1 cellular context compared by ENCODE assay signal in the genomic region with DNA sequence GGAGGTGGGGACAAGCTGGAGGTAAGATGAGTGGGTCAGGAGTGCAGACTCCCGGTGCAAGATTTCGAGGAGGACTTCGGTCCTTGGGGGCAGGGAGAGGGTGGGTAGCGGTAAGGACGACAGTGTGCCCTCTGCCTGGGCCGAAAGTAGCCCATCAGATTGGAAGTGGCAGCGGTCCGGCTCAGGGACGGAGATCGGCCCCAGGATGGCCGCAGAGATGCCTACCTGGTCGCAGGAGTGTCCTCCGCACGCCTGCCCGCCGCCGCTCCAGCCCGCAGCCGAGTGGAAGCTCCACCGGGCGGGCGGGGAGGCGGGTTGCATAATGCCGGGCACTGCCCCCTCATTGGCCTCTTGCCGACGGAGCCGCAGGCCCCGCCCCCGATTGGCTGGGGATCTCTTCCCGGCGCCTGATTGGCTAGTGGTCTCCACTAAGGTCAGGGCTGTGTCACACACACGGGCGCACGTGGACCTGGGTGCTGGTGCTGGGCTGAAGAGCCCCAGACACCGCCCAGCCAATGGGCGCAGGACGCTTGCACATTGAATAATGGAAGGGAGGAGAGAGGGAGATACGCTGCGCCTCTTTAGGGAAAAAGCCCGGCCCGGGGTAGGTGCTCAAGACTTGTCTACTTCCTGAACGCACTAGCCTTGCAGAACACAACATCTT.
TF ChIP-seq lines count a peak whose summit lies in the region.

A gene with protein sequence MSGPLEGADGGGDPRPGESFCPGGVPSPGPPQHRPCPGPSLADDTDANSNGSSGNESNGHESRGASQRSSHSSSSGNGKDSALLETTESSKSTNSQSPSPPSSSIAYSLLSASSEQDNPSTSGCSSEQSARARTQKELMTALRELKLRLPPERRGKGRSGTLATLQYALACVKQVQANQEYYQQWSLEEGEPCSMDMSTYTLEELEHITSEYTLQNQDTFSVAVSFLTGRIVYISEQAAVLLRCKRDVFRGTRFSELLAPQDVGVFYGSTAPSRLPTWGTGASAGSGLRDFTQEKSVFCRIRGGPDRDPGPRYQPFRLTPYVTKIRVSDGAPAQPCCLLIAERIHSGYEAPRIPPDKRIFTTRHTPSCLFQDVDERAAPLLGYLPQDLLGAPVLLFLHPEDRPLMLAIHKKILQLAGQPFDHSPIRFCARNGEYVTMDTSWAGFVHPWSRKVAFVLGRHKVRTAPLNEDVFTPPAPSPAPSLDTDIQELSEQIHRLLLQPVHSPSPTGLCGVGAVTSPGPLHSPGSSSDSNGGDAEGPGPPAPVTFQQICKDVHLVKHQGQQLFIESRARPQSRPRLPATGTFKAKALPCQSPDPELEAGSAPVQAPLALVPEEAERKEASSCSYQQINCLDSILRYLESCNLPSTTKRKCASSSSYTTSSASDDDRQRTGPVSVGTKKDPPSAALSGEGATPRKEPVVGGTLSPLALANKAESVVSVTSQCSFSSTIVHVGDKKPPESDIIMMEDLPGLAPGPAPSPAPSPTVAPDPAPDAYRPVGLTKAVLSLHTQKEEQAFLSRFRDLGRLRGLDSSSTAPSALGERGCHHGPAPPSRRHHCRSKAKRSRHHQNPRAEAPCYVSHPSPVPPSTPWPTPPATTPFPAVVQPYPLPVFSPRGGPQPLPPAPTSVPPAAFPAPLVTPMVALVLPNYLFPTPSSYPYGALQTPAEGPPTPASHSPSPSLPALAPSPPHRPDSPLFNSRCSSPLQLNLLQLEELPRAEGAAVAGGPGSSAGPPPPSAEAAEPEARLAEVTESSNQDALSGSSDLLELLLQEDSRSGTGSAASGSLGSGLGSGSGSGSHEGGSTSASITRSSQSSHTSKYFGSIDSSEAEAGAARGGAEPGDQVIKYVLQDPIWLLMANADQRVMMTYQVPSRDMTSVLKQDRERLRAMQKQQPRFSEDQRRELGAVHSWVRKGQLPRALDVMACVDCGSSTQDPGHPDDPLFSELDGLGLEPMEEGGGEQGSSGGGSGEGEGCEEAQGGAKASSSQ (N-terminal part only) (minus strand): TSS at position 293 of the 664 bp plus-strand sequence. CDS start 1,698 bp downstream, outside the sequence.

TF ChIP-seq in K562, 482 proteins besides CTCF, POLR2A, EP300 and RAD21 (continued from another document):
- TF ChIP-seq, protein P1, sequence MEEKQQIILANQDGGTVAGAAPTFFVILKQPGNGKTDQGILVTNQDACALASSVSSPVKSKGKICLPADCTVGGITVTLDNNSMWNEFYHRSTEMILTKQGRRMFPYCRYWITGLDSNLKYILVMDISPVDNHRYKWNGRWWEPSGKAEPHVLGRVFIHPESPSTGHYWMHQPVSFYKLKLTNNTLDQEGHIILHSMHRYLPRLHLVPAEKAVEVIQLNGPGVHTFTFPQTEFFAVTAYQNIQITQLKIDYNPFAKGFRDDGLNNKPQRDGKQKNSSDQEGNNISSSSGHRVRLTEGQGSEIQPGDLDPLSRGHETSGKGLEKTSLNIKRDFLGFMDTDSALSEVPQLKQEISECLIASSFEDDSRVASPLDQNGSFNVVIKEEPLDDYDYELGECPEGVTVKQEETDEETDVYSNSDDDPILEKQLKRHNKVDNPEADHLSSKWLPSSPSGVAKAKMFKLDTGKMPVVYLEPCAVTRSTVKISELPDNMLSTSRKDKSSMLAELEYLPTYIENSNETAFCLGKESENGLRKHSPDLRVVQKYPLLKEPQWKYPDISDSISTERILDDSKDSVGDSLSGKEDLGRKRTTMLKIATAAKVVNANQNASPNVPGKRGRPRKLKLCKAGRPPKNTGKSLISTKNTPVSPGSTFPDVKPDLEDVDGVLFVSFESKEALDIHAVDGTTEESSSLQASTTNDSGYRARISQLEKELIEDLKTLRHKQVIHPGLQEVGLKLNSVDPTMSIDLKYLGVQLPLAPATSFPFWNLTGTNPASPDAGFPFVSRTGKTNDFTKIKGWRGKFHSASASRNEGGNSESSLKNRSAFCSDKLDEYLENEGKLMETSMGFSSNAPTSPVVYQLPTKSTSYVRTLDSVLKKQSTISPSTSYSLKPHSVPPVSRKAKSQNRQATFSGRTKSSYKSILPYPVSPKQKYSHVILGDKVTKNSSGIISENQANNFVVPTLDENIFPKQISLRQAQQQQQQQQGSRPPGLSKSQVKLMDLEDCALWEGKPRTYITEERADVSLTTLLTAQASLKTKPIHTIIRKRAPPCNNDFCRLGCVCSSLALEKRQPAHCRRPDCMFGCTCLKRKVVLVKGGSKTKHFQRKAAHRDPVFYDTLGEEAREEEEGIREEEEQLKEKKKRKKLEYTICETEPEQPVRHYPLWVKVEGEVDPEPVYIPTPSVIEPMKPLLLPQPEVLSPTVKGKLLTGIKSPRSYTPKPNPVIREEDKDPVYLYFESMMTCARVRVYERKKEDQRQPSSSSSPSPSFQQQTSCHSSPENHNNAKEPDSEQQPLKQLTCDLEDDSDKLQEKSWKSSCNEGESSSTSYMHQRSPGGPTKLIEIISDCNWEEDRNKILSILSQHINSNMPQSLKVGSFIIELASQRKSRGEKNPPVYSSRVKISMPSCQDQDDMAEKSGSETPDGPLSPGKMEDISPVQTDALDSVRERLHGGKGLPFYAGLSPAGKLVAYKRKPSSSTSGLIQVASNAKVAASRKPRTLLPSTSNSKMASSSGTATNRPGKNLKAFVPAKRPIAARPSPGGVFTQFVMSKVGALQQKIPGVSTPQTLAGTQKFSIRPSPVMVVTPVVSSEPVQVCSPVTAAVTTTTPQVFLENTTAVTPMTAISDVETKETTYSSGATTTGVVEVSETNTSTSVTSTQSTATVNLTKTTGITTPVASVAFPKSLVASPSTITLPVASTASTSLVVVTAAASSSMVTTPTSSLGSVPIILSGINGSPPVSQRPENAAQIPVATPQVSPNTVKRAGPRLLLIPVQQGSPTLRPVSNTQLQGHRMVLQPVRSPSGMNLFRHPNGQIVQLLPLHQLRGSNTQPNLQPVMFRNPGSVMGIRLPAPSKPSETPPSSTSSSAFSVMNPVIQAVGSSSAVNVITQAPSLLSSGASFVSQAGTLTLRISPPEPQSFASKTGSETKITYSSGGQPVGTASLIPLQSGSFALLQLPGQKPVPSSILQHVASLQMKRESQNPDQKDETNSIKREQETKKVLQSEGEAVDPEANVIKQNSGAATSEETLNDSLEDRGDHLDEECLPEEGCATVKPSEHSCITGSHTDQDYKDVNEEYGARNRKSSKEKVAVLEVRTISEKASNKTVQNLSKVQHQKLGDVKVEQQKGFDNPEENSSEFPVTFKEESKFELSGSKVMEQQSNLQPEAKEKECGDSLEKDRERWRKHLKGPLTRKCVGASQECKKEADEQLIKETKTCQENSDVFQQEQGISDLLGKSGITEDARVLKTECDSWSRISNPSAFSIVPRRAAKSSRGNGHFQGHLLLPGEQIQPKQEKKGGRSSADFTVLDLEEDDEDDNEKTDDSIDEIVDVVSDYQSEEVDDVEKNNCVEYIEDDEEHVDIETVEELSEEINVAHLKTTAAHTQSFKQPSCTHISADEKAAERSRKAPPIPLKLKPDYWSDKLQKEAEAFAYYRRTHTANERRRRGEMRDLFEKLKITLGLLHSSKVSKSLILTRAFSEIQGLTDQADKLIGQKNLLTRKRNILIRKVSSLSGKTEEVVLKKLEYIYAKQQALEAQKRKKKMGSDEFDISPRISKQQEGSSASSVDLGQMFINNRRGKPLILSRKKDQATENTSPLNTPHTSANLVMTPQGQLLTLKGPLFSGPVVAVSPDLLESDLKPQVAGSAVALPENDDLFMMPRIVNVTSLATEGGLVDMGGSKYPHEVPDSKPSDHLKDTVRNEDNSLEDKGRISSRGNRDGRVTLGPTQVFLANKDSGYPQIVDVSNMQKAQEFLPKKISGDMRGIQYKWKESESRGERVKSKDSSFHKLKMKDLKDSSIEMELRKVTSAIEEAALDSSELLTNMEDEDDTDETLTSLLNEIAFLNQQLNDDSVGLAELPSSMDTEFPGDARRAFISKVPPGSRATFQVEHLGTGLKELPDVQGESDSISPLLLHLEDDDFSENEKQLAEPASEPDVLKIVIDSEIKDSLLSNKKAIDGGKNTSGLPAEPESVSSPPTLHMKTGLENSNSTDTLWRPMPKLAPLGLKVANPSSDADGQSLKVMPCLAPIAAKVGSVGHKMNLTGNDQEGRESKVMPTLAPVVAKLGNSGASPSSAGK (IDR thresholded peaks at IDR 0.05) = peak; percentile 87
- TF ChIP-seq RBFOX2 (IDR thresholded peaks at IDR 0.05; ENCODE audit: low read depth, low read length) (peak; percentile 82), ATF7 (IDR thresholded peaks at IDR 0.05) (peak; percentile 83), PHF8 (IDR thresholded peaks at IDR 0.05; ENCODE audit: borderline replicate concordance, low read length) (peak; percentile 11; the same call in 1 of the 2 replicates), SUPT5H (IDR thresholded peaks at IDR 0.05) (0 out of 2 replicates have a peak, but pooled peaks have one; percentile 53), MAZ (CRISPR knock-in tag; conservative IDR thresholded peaks at IDR 0.05 in 1 of 2, IDR thresholded peaks at IDR 0.05 in 1 of 2) (peak; percentile 50 to 64; a peak in 2 of 4 replicates), GABPB1 (CRISPR knock-in tag; IDR thresholded peaks at IDR 0.05) (0 out of 2 replicates have a peak, but pooled peaks have one; percentile 39), NCOR1 (IDR thresholded peaks at IDR 0.05) (peak; percentile 36; the same call in 1 of the 2 replicates), JUND (IDR thresholded peaks at IDR 0.05; ENCODE audit: borderline replicate concordance, low read depth, low read length) (0 out of 2 replicates have a peak, but pooled peaks have one; percentile 18), JUND (tag; IDR thresholded peaks at IDR 0.05; ENCODE audit: borderline replicate concordance, low read depth, low read length) (no peak; the same call in 2 of the 3 replicates), FOS (IDR thresholded peaks at IDR 0.05; ENCODE audit: extremely low read depth, insufficient read length) (peak; percentile 63), RBBP5 (IDR thresholded peaks at IDR 0.05; ENCODE audit: borderline replicate concordance, insufficient read depth, low read length, poor library complexity, severe bottlenecking) (peak; percentile 48), HNRNPL (IDR thresholded peaks at IDR 0.05; ENCODE audit: low read depth, low read length) (peak; percentile 86), HOXB6 (CRISPR knock-in tag; IDR thresholded peaks at IDR 0.05; ENCODE audit: borderline replicate concordance) (no peak), XRCC5 (IDR thresholded peaks at IDR 0.05; ENCODE audit: low read depth, low read length) (no peak), CXXC5 (CRISPR knock-in tag; IDR thresholded peaks at IDR 0.05) (peak; percentile 61), NFIC (IDR thresholded peaks at IDR 0.05) (peak; percentile 81)
- TF ChIP-seq, protein P2, sequence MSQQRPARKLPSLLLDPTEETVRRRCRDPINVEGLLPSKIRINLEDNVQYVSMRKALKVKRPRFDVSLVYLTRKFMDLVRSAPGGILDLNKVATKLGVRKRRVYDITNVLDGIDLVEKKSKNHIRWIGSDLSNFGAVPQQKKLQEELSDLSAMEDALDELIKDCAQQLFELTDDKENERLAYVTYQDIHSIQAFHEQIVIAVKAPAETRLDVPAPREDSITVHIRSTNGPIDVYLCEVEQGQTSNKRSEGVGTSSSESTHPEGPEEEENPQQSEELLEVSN (IDR thresholded peaks at IDR 0.05; ENCODE audit: borderline replicate concordance in 1 of 2, extremely low read depth in 1 of 2, insufficient read depth in 1 of 2, insufficient read length in 1 of 2, low read depth in 1 of 2, low read length in 1 of 2, poor library complexity in 1 of 2, severe bottlenecking in 1 of 2) = peak; percentile 59 to 77
- TF ChIP-seq, protein P3, sequence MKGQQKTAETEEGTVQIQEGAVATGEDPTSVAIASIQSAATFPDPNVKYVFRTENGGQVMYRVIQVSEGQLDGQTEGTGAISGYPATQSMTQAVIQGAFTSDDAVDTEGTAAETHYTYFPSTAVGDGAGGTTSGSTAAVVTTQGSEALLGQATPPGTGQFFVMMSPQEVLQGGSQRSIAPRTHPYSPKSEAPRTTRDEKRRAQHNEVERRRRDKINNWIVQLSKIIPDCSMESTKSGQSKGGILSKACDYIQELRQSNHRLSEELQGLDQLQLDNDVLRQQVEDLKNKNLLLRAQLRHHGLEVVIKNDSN (CRISPR knock-in tag; IDR thresholded peaks at IDR 0.05) = peak; percentile 49; the same call in 1 of the 2 replicates
- TF ChIP-seq, protein P4, sequence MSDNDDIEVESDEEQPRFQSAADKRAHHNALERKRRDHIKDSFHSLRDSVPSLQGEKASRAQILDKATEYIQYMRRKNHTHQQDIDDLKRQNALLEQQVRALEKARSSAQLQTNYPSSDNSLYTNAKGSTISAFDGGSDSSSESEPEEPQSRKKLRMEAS (CRISPR knock-in tag; IDR thresholded peaks at IDR 0.05) = peak; percentile 85
